In the genomic region with DNA sequence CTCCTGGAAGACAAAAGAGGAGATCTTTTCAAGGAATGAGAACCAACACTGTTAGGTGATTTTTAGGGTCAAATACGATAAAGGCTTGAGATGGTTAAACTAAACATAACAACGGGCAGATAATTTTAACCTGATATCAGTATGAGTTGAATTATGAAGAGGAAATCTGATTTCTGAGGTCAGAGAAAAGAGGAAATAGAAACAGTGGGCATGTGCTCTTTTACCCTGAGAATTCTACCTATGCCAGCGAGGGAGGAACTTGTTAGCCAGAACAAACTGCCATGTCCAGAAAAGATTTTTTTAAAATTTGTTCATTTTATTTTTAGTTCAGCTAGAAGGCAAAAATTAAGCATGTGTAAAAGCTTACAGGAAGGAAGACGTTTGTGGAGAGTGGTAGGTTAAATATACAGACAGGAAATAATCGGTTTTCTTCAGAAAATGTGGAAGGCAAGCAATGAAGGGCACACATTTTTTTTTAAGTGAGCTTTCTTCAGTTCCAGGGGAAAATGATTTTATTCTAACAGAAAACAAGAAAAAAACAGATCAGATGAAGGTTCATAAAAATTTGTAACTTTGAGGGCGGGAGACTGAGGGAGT, we compare ENCODE assay signal across 22 cellular contexts.
A peak's percentile ranks its signal among the peaks of the same experiment; 100 is the strongest.
DNase-seq lines count a peak whose midpoint lies in the region; ATAC-seq, FAIRE-seq and TF ChIP-seq lines count a peak whose summit lies in the region.
"Had no signal": no experiment of that assay in that cellular context is flagged by ENCODE, and none has a peak within 500 bp of the region (broad histone marks: within the 10 kb centered on the region; RNA-seq: fewer than 3 reads in every experiment).

No MANE protein-coding gene starts in this region.

- peaks cover 15% of the 10 kb centered on the region for H3K4me1 Mint-ChIP-seq in T-helper 1 cell treated with Interleukin-12 subunit alpha and Interleukin-12 subunit beta and Interleukin-4 antibody, amounts not matched to agents 30 μg/mL and 1 μg/mL, for 36 hours (ENCODE audit: low read depth)
- H3K4me1 Mint-ChIP-seq in T-cell (peaks cover 25 to 28% (median 26%) of the 10 kb centered on the region in 3 donors), memory B cell (peaks cover 16% of the 10 kb centered on the region), chondrocyte (ENCODE audit: low read depth) (no peaks in the 10 kb centered on the region)
- H3K4me1 Mint-ChIP-seq: endodermal cell had no signal

- no peak for TF ChIP-seq POLR2A in H54 (IDR thresholded peaks at IDR 0.05; ENCODE audit: low read depth, low read length)

- H3K36me3 Mint-ChIP-seq in T-helper 1 cell treated with Interleukin-12 subunit alpha and Interleukin-12 subunit beta and Interleukin-4 antibody, amounts not matched to agents 30 μg/mL and 1 μg/mL, for 36 hours (ENCODE audit: low read depth), result no peaks in the 10 kb centered on the region
- no peaks in the 10 kb centered on the region for H3K36me3 Mint-ChIP-seq in T-cell
- no peaks in the 10 kb centered on the region for H3K36me3 Mint-ChIP-seq in memory B cell
- no peaks in the 10 kb centered on the region for H3K36me3 Mint-ChIP-seq in chondrocyte (ENCODE audit: low read depth)

- H3K27me3 Mint-ChIP-seq in T-helper 1 cell treated with Interleukin-12 subunit alpha and Interleukin-12 subunit beta and Interleukin-4 antibody, amounts not matched to agents 30 μg/mL and 1 μg/mL, for 36 hours (ENCODE audit: low read depth), result no peaks in the 10 kb centered on the region
- H3K27me3 Mint-ChIP-seq in T-cell (no peaks in the 10 kb centered on the region), memory B cell (no peaks in the 10 kb centered on the region), chondrocyte (ENCODE audit: low read depth) (no peaks in the 10 kb centered on the region)
- H3K27me3 Mint-ChIP-seq: activated T-helper 17 cell treated with anti-CD3 and anti-CD28 coated beads, Interleukin-2, amount 50 U/mL, for 72 hours had no signal

- H3K4me3 ChIP-seq in Jurkat, Clone E6-1 (ENCODE audit: low read length), result no peak overlapping the region
- no peak overlapping the region for H3K4me3 ChIP-seq in WERI-Rb-1 (ENCODE audit: low read depth, low read length)
- H3K4me3 ChIP-seq: heart right ventricle, upper lobe of right lung had no signal

- H3K9me3 Mint-ChIP-seq in T-helper 1 cell treated with Interleukin-12 subunit alpha and Interleukin-12 subunit beta and Interleukin-4 antibody, amounts not matched to agents 30 μg/mL and 1 μg/mL, for 36 hours, result no peaks in the 10 kb centered on the region
- H3K9me3 Mint-ChIP-seq in T-cell (no peaks in the 10 kb centered on the region), memory B cell (no peaks in the 10 kb centered on the region), chondrocyte (ENCODE audit: low read depth) (peaks cover 43% of the 10 kb centered on the region)
- H3K9me3 Mint-ChIP-seq: activated T-helper 17 cell treated with anti-CD3 and anti-CD28 coated beads, Interleukin-2, amount 50 U/mL, for 72 hours had no signal

- H3K9me3 ChIP-seq in WERI-Rb-1 (ENCODE audit: severe bottlenecking), result no peaks in the 10 kb centered on the region
- H3K9me3 ChIP-seq: heart right ventricle, upper lobe of right lung had no signal

- POLR2A ChIA-PET in T-cell (lab: Charles Lee), result no interaction called here

- peak overlapping the region; percentile 27 for H3K4me3 Mint-ChIP-seq in T-helper 1 cell treated with Interleukin-12 subunit alpha and Interleukin-12 subunit beta and Interleukin-4 antibody, amounts not matched to agents 30 μg/mL and 1 μg/mL, for 36 hours
- H3K4me3 Mint-ChIP-seq in T-cell (peak overlapping the region in 1 of 3 donors; percentile 53), memory B cell (peak overlapping the region; percentile 3), chondrocyte (ENCODE audit: unreplicated experiment) (no peak overlapping the region)
- H3K4me3 Mint-ChIP-seq: activated T-helper 17 cell treated with anti-CD3 and anti-CD28 coated beads, Interleukin-2, amount 50 U/mL, for 72 hours; endodermal cell had no signal

- CTCF ChIA-PET in T-cell (lab: Charles Lee), result interaction anchor here in 1 of 2 donors (0.6 kb wide), 1 partner anchor 12 kb away, joined by 4 read pairs; no protein-coding TSS in a partner anchor

- no peak overlapping the region for H3K27ac ChIP-seq in WERI-Rb-1
- H3K27ac ChIP-seq: heart right ventricle, upper lobe of right lung had no signal

- TF ChIP-seq CTCF in WERI-Rb-1 (IDR thresholded peaks at IDR 0.05; ENCODE audit: low read depth, low read length), result no peak
- no peak for TF ChIP-seq CTCF in chondrocyte (IDR thresholded peaks at IDR 0.05)

- no peak overlapping the region for H3K27ac Mint-ChIP-seq in T-helper 1 cell treated with Interleukin-12 subunit alpha and Interleukin-12 subunit beta and Interleukin-4 antibody, amounts not matched to agents 30 μg/mL and 1 μg/mL, for 36 hours
- peak overlapping the region; percentile 65 to 86 for H3K27ac Mint-ChIP-seq in T-cell
- H3K27ac Mint-ChIP-seq in memory B cell, result peak overlapping the region; percentile 78
- no peak overlapping the region for H3K27ac Mint-ChIP-seq in chondrocyte (ENCODE audit: unreplicated experiment)
- H3K27ac Mint-ChIP-seq: activated T-helper 17 cell treated with anti-CD3 and anti-CD28 coated beads, Interleukin-2, amount 50 U/mL, for 72 hours; endodermal cell had no signal

- ATAC-seq in T-cell (replicated peaks in 1 of 4) (no peak), memory B cell (ENCODE audit: low read depth) (peak; percentile 94)
- ATAC-seq: activated T-helper 17 cell treated with anti-CD3 and anti-CD28 coated beads, Interleukin-2, amount 50 U/mL, for 72 hours; heart right ventricle; upper lobe of right lung had no signal

- FAIRE-seq in H54 (lab: Jason Lieb, UNC), result no peak
- FAIRE-seq: A204.1, islet of Langerhans had no signal

- DNase-seq in T-helper 1 cell (no peak), T-cell (no peak), memory B cell (ENCODE audit: low spot score in 2 of 2) (peak in 1 of 2 donors; percentile 4), H54 (ENCODE audit: insufficient read length, low spot score) (no peak), WERI-Rb-1 (no peak), chondrocyte (ENCODE audit: low spot score) (no peak)
- DNase-seq in Jurkat, Clone E6-1 (ENCODE audit: low read depth, low spot score), result peak; percentile 15
- DNase-seq: aorta; endodermal cell; HCEC 1CT; heart right ventricle; mammary epithelial cell; NCI-H1694 treated with DMSO at 0.1 percent for 48 hours; NCI-H345; NK-92 treated with Interleukin-12 subunit alpha and Interleukin-12 subunit beta, amount 100 ng/mL, for 24 hours; stimulated activated naive CD4-positive, alpha-beta T cell; T-helper 9 cell; upper lobe of right lung had no signal

- no peaks in the 10 kb centered on the region for H3K36me3 ChIP-seq in WERI-Rb-1
- H3K36me3 ChIP-seq: heart right ventricle, upper lobe of right lung had no signal

- H3K27me3 ChIP-seq in WERI-Rb-1 (ENCODE audit: insufficient read depth, low read depth, severe bottlenecking), result no peaks in the 10 kb centered on the region
- H3K27me3 ChIP-seq: upper lobe of right lung had no signal

Comparison
In these comparisons a context has a peak if more than half of its experiments do, and no peak if none do; other contexts are left out.
1. H3K27ac Mint-ChIP-seq: peak in T-cell (2 of 2) and memory B cell (single experiment); none in T-helper 1 cell treated with Interleukin-12 subunit alpha and Interleukin-12 subunit beta and Interleukin-4 antibody, amounts not matched to agents 30 μg/mL and 1 μg/mL, for 36 hours (single experiment) and chondrocyte (single experiment).